ENCODE assay signal across 1 cellular context in genomic region chr2:86649119-86649947, GRCh38.
A peak's percentile ranks its signal among the peaks of the same experiment; 100 is the strongest.
TF ChIP-seq lines count a peak whose summit lies in the region.

No MANE protein-coding gene starts in this region.

TF ChIP-seq in HepG2, 621 proteins besides CTCF, POLR2A, EP300 and RAD21 (continued from another document and continues in another):
- TF ChIP-seq SKIL (CRISPR knock-in tag; IDR thresholded peaks at IDR 0.05; ENCODE audit: borderline replicate concordance) (no peak), HIC2 (CRISPR knock-in tag; IDR thresholded peaks at IDR 0.05; ENCODE audit: low read depth) (no peak), ZC3H4 (CRISPR knock-in tag; IDR thresholded peaks at IDR 0.05; ENCODE audit: borderline replicate concordance) (no peak), ZZZ3 (CRISPR knock-in tag; IDR thresholded peaks at IDR 0.05; ENCODE audit: borderline replicate concordance) (no peak), GMEB1 (CRISPR knock-in tag; IDR thresholded peaks at IDR 0.05; ENCODE audit: borderline replicate concordance) (peak; percentile 61; the same call in 1 of the 2 replicates), HDAC1 (CRISPR knock-in tag; IDR thresholded peaks at IDR 0.05) (no peak; the same call in 1 of the 2 replicates), NR1H2 (CRISPR knock-in tag; IDR thresholded peaks at IDR 0.05; ENCODE audit: borderline replicate concordance, low read depth) (no peak), ZNF30 (CRISPR knock-in tag; IDR thresholded peaks at IDR 0.05) (no peak), ZUFSP (CRISPR knock-in tag; IDR thresholded peaks at IDR 0.05; ENCODE audit: borderline replicate concordance) (no peak), ZNF205 (CRISPR knock-in tag; IDR thresholded peaks at IDR 0.05) (peak; percentile 81), ZFP37 (CRISPR knock-in tag; IDR thresholded peaks at IDR 0.05; ENCODE audit: borderline replicate concordance) (no peak), FOSL1 (CRISPR knock-in tag; IDR thresholded peaks at IDR 0.05; ENCODE audit: borderline replicate concordance) (no peak; the same call in 1 of the 2 replicates), IRF2 (CRISPR knock-in tag; IDR thresholded peaks at IDR 0.05) (no peak; the same call in 1 of the 2 replicates), ZNF275 (CRISPR knock-in tag; IDR thresholded peaks at IDR 0.05; ENCODE audit: borderline replicate concordance) (no peak), ONECUT2 (CRISPR knock-in tag; IDR thresholded peaks at IDR 0.05) (no peak), CEBPG (CRISPR knock-in tag; IDR thresholded peaks at IDR 0.05) (peak; percentile 87), FOSL2 (CRISPR knock-in tag; IDR thresholded peaks at IDR 0.05) (no peak), ZNF619 (CRISPR knock-in tag; IDR thresholded peaks at IDR 0.05) (no peak), HDAC6 (IDR thresholded peaks at IDR 0.05; ENCODE audit: low read depth, low read length) (no peak), SOX13 (IDR thresholded peaks at IDR 0.05) (no peak), SOX13 (CRISPR knock-in tag; conservative IDR thresholded peaks at IDR 0.05 in 1 of 2, IDR thresholded peaks at IDR 0.05 in 1 of 2) (peak in 1 of 2 experiments; percentile 72; a peak in 2 of 4 replicates), NFYC (CRISPR knock-in tag; IDR thresholded peaks at IDR 0.05) (no peak), FOXP1 (IDR thresholded peaks at IDR 0.05) (no peak), FOXP1 (CRISPR knock-in tag; IDR thresholded peaks at IDR 0.05) (peak; percentile 59; the same call in 1 of the 2 replicates), CC2D1A (CRISPR knock-in tag; IDR thresholded peaks at IDR 0.05) (no peak), NCOA5 (CRISPR knock-in tag; IDR thresholded peaks at IDR 0.05) (no peak), HOXA7 (CRISPR knock-in tag; IDR thresholded peaks at IDR 0.05) (no peak), SMARCE1 (IDR thresholded peaks at IDR 0.05; ENCODE audit: borderline replicate concordance) (no peak), MXI1 (IDR thresholded peaks at IDR 0.05; ENCODE audit: borderline replicate concordance, low read depth, low read length) (peak; percentile 24; the same call in 1 of the 3 replicates), ZSCAN22 (CRISPR knock-in tag; IDR thresholded peaks at IDR 0.05) (no peak), MATR3 (CRISPR knock-in tag; IDR thresholded peaks at IDR 0.05) (no peak), BRCA1 (CRISPR knock-in tag; IDR thresholded peaks at IDR 0.05) (no peak), ZNF552 (CRISPR knock-in tag; IDR thresholded peaks at IDR 0.05; ENCODE audit: borderline replicate concordance) (no peak), HNRNPUL1 (IDR thresholded peaks at IDR 0.05; ENCODE audit: low read depth, low read length) (0 out of 2 replicates have a peak, but pooled peaks have one; percentile 45), ZNF724P (CRISPR knock-in tag; IDR thresholded peaks at IDR 0.05; ENCODE audit: borderline replicate concordance) (no peak), ZNF282 (IDR thresholded peaks at IDR 0.05; ENCODE audit: partially characterized antibody) (no peak), ARNTL (CRISPR knock-in tag; IDR thresholded peaks at IDR 0.05) (no peak), CCAR2 (optimal IDR thresholded peaks at IDR 0.05; ENCODE audit: low read depth, low read length) (no peak), SUZ12 (IDR thresholded peaks at IDR 0.05; ENCODE audit: low read depth, low read length) (no peak), PCBP2 (optimal IDR thresholded peaks at IDR 0.05; ENCODE audit: low read depth, low read length, poor library complexity, severe bottlenecking) (no peak), ZNF747 (CRISPR knock-in tag; IDR thresholded peaks at IDR 0.05; ENCODE audit: borderline replicate concordance) (no peak), ZFY (CRISPR knock-in tag; IDR thresholded peaks at IDR 0.05) (no peak), CHCHD3 (CRISPR knock-in tag; IDR thresholded peaks at IDR 0.05) (no peak)
- TF ChIP-seq, protein P1, sequence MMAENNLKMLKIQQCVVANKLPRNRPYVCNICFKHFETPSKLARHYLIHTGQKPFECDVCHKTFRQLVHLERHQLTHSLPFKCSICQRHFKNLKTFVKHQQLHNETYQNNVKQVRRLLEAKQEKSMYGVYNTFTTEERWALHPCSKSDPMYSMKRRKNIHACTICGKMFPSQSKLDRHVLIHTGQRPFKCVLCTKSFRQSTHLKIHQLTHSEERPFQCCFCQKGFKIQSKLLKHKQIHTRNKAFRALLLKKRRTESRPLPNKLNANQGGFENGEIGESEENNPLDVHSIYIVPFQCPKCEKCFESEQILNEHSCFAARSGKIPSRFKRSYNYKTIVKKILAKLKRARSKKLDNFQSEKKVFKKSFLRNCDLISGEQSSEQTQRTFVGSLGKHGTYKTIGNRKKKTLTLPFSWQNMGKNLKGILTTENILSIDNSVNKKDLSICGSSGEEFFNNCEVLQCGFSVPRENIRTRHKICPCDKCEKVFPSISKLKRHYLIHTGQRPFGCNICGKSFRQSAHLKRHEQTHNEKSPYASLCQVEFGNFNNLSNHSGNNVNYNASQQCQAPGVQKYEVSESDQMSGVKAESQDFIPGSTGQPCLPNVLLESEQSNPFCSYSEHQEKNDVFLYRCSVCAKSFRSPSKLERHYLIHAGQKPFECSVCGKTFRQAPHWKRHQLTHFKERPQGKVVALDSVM (CRISPR knock-in tag; IDR thresholded peaks at IDR 0.05): no peak
- TF ChIP-seq, protein P2, sequence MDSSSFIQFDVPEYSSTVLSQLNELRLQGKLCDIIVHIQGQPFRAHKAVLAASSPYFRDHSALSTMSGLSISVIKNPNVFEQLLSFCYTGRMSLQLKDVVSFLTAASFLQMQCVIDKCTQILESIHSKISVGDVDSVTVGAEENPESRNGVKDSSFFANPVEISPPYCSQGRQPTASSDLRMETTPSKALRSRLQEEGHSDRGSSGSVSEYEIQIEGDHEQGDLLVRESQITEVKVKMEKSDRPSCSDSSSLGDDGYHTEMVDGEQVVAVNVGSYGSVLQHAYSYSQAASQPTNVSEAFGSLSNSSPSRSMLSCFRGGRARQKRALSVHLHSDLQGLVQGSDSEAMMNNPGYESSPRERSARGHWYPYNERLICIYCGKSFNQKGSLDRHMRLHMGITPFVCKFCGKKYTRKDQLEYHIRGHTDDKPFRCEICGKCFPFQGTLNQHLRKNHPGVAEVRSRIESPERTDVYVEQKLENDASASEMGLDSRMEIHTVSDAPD (CRISPR knock-in tag; IDR thresholded peaks at IDR 0.05): peak; percentile 60; the same call in 1 of the 2 replicates
- TF ChIP-seq, protein P3, sequence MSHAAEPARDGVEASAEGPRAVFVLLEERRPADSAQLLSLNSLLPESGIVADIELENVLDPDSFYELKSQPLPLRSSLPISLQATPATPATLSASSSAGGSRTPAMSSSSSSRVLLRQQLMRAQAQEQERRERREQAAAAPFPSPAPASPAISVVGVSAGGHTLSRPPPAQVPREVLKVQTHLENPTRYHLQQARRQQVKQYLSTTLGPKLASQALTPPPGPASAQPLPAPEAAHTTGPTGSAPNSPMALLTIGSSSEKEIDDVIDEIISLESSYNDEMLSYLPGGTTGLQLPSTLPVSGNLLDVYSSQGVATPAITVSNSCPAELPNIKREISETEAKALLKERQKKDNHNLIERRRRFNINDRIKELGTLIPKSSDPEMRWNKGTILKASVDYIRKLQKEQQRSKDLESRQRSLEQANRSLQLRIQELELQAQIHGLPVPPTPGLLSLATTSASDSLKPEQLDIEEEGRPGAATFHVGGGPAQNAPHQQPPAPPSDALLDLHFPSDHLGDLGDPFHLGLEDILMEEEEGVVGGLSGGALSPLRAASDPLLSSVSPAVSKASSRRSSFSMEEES (CRISPR knock-in tag; IDR thresholded peaks at IDR 0.05): no peak
- TF ChIP-seq, protein P4, sequence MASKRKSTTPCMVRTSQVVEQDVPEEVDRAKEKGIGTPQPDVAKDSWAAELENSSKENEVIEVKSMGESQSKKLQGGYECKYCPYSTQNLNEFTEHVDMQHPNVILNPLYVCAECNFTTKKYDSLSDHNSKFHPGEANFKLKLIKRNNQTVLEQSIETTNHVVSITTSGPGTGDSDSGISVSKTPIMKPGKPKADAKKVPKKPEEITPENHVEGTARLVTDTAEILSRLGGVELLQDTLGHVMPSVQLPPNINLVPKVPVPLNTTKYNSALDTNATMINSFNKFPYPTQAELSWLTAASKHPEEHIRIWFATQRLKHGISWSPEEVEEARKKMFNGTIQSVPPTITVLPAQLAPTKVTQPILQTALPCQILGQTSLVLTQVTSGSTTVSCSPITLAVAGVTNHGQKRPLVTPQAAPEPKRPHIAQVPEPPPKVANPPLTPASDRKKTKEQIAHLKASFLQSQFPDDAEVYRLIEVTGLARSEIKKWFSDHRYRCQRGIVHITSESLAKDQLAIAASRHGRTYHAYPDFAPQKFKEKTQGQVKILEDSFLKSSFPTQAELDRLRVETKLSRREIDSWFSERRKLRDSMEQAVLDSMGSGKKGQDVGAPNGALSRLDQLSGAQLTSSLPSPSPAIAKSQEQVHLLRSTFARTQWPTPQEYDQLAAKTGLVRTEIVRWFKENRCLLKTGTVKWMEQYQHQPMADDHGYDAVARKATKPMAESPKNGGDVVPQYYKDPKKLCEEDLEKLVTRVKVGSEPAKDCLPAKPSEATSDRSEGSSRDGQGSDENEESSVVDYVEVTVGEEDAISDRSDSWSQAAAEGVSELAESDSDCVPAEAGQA (IDR thresholded peaks at IDR 0.05; ENCODE audit: low read depth): no peak
- TF ChIP-seq, protein P4 (CRISPR knock-in tag; IDR thresholded peaks at IDR 0.05; ENCODE audit: borderline replicate concordance): no peak
